ENCODE assay signal across 11 cellular contexts in genomic region chr16:2460916-2461315, GRCh38. TPM values are rescaled to one million over a fixed set of nuclear protein-coding genes. Genes with fewer than 3 reads are reported as not detected.
DNase-seq lines count a peak whose midpoint lies in the region; ATAC-seq and TF ChIP-seq lines count a peak whose summit lies in the region.
"Had no signal": no experiment of that assay in that cellular context is flagged by ENCODE, and none has a peak within 500 bp of the region (broad histone marks: within the 10 kb centered on the region; RNA-seq: fewer than 3 reads in every experiment).

No MANE protein-coding gene starts in this region.

- POLR2A ChIA-PET in RWPE1 (lab: Yijun Ruan, JAX; ENCODE audit: low non-redundant PET) = no interaction called here

- H3K4me2 ChIP-seq in fibroblast of lung (ENCODE audit: extremely low read depth, insufficient read depth, low read length) = peak overlapping the region; percentile 82

- H3K27me3 ChIP-seq in fibroblast of lung (ENCODE audit: control insufficient read depth, insufficient read depth, low read length) = no peaks in the 10 kb centered on the region

- peak overlapping the region in 3 of 4 experiments; percentile 40 to 70 (median 43) for H3K4me3 ChIP-seq in fibroblast of lung (replicated peaks in 1 of 4; ENCODE audit: control extremely low read depth in 1 of 4, insufficient read depth in 1 of 4, low read depth in 3 of 4, low read length in 4 of 4)

- H2AFZ ChIP-seq in fibroblast of lung (ENCODE audit: low read length) = no peak overlapping the region

- peak overlapping the region; percentile 19 for H3K4me3 Mint-ChIP-seq in activated naive CD4-positive, alpha-beta T cell treated with anti-CD3 and anti-CD28 coated beads, Interleukin-2, amount 50 U/mL, for 24 hours
- H3K4me3 Mint-ChIP-seq in stimulated activated naive B cell treated with anti-CD40 and anti-IgM and Interleukin-4, amounts not matched to agents 10 μg/mL and 1 μg/mL and 100 μg/mL, for 72 hours = peak overlapping the region; percentile 37 to 48
- no peak overlapping the region for H3K4me3 Mint-ChIP-seq in glutamatergic neuron (ENCODE audit: unreplicated experiment)

- H3K27ac ChIP-seq in RWPE1 = peak overlapping the region; percentile 75
- H3K27ac ChIP-seq in fibroblast of lung (ENCODE audit: insufficient read depth, low read length) = no peak overlapping the region

- no peaks in the 10 kb centered on the region for H4K20me1 ChIP-seq in fibroblast of lung (ENCODE audit: control insufficient read depth, extremely low read depth, insufficient read depth, low read length)

- H3K9me3 ChIP-seq in fibroblast of lung (ENCODE audit: control insufficient read depth, insufficient read depth, low read depth, low read length) = no peaks in the 10 kb centered on the region

- peaks cover 3% of the 10 kb centered on the region for H3K4me1 ChIP-seq in fibroblast of lung (ENCODE audit: control insufficient read depth, extremely low read depth, insufficient read depth, low read length)

- H3K9ac ChIP-seq in fibroblast of lung (ENCODE audit: insufficient read depth, low read length) = no peak overlapping the region

- no peak for ATAC-seq in activated naive CD4-positive, alpha-beta T cell treated with anti-CD3 and anti-CD28 coated beads, Interleukin-2, amount 50 U/mL, for 72 hours
- ATAC-seq in stimulated activated naive B cell treated with anti-CD40 and anti-IgM and Interleukin-4, amounts not matched to agents 10 μg/mL and 1 μg/mL and 100 μg/mL, for 72 hours (replicated peaks) = no peak
- ATAC-seq in GM21360 (IDR thresholded peaks at IDR 0.05; ENCODE audit: unreplicated experiment) = no peak

- H3K4me1 Mint-ChIP-seq in activated naive CD4-positive, alpha-beta T cell treated with anti-CD3 and anti-CD28 coated beads, Interleukin-2, amount 50 U/mL, for 24 hours = peaks cover 6% of the 10 kb centered on the region
- H3K4me1 Mint-ChIP-seq in stimulated activated naive B cell treated with anti-CD40 and anti-IgM and Interleukin-4, amounts not matched to agents 10 μg/mL and 1 μg/mL and 100 μg/mL, for 72 hours = peaks cover 7 to 8% of the 10 kb centered on the region in 2 donors
- peaks cover 6% of the 10 kb centered on the region for H3K4me1 Mint-ChIP-seq in glutamatergic neuron (ENCODE audit: low read depth, unreplicated experiment)

- CTCF ChIA-PET in RWPE1 (lab: Yijun Ruan, JAX) = no interaction called here

- H3K79me2 ChIP-seq in fibroblast of lung (ENCODE audit: control insufficient read depth, insufficient read depth, low read length) = no peaks in the 10 kb centered on the region

- no peak for DNase-seq in activated naive CD4-positive, alpha-beta T cell treated with anti-CD3 and anti-CD28 coated beads, Interleukin-2, amount 50 U/mL, for 72 hours (ENCODE audit: low spot score in 2 of 2)
- DNase-seq in RWPE1 (ENCODE audit: low spot score) = no peak
- DNase-seq in fibroblast of lung (ENCODE audit: low read depth in 2 of 2) = no peak
- no peak for DNase-seq in stimulated activated naive B cell treated with anti-CD40 and anti-IgM and Interleukin-4, amounts not matched to agents 10 μg/mL and 1 μg/mL and 100 μg/mL, for 72 hours
- no peak for DNase-seq in glutamatergic neuron
- DNase-seq in kidney tubule cell (ENCODE audit: low spot score) = no peak
- DNase-seq: effector memory CD4-positive, alpha-beta T cell; SHP77 had no signal

- H3K9me3 Mint-ChIP-seq in activated naive CD4-positive, alpha-beta T cell treated with anti-CD3 and anti-CD28 coated beads, Interleukin-2, amount 50 U/mL, for 24 hours = no peaks in the 10 kb centered on the region
- no peaks in the 10 kb centered on the region for H3K9me3 Mint-ChIP-seq in activated naive CD4-positive, alpha-beta T cell treated with anti-CD3 and anti-CD28 coated beads, Interleukin-2, amount 50 U/mL, for 72 hours
- no peaks in the 10 kb centered on the region for H3K9me3 Mint-ChIP-seq in stimulated activated naive B cell treated with anti-CD40 and anti-IgM and Interleukin-4, amounts not matched to agents 10 μg/mL and 1 μg/mL and 100 μg/mL, for 72 hours
- peaks cover 6% of the 10 kb centered on the region for H3K9me3 Mint-ChIP-seq in glutamatergic neuron (ENCODE audit: unreplicated experiment)
- H3K9me3 Mint-ChIP-seq: CD4-positive, alpha-beta memory T cell had no signal

- no peaks in the 10 kb centered on the region for H3K27me3 Mint-ChIP-seq in activated naive CD4-positive, alpha-beta T cell treated with anti-CD3 and anti-CD28 coated beads, Interleukin-2, amount 50 U/mL, for 24 hours
- H3K27me3 Mint-ChIP-seq in stimulated activated naive B cell treated with anti-CD40 and anti-IgM and Interleukin-4, amounts not matched to agents 10 μg/mL and 1 μg/mL and 100 μg/mL, for 72 hours = no peaks in the 10 kb centered on the region
- peaks cover 12% of the 10 kb centered on the region for H3K27me3 Mint-ChIP-seq in glutamatergic neuron (ENCODE audit: unreplicated experiment)

- no peaks in the 10 kb centered on the region for H3K36me3 Mint-ChIP-seq in activated naive CD4-positive, alpha-beta T cell treated with anti-CD3 and anti-CD28 coated beads, Interleukin-2, amount 50 U/mL, for 24 hours
- H3K36me3 Mint-ChIP-seq in activated naive CD4-positive, alpha-beta T cell treated with anti-CD3 and anti-CD28 coated beads, Interleukin-2, amount 50 U/mL, for 72 hours = peaks cover 0 to 7% of the 10 kb centered on the region in 2 donors
- peaks cover 8 to 9% of the 10 kb centered on the region in 2 donors for H3K36me3 Mint-ChIP-seq in stimulated activated naive B cell treated with anti-CD40 and anti-IgM and Interleukin-4, amounts not matched to agents 10 μg/mL and 1 μg/mL and 100 μg/mL, for 72 hours
- H3K36me3 Mint-ChIP-seq in glutamatergic neuron (ENCODE audit: unreplicated experiment) = no peaks in the 10 kb centered on the region

- peaks cover 12% of the 10 kb centered on the region for H3K36me3 ChIP-seq in fibroblast of lung (ENCODE audit: control insufficient read depth, insufficient read depth, low read length)

- H3K27ac Mint-ChIP-seq in activated naive CD4-positive, alpha-beta T cell treated with anti-CD3 and anti-CD28 coated beads, Interleukin-2, amount 50 U/mL, for 24 hours = no peak overlapping the region
- H3K27ac Mint-ChIP-seq in activated naive CD4-positive, alpha-beta T cell treated with anti-CD3 and anti-CD28 coated beads, Interleukin-2, amount 50 U/mL, for 72 hours = no peak overlapping the region
- H3K27ac Mint-ChIP-seq in stimulated activated naive B cell treated with anti-CD40 and anti-IgM and Interleukin-4, amounts not matched to agents 10 μg/mL and 1 μg/mL and 100 μg/mL, for 72 hours = no peak overlapping the region
- no peak overlapping the region for H3K27ac Mint-ChIP-seq in glutamatergic neuron (ENCODE audit: unreplicated experiment)
- H3K27ac Mint-ChIP-seq: CD4-positive, alpha-beta memory T cell had no signal

- TF ChIP-seq CTCF in RWPE1 (conservative IDR thresholded peaks at IDR 0.05; ENCODE audit: low read depth) (no peak), fibroblast of lung (conservative IDR thresholded peaks at IDR 0.05 in 1 of 2, IDR thresholded peaks at IDR 0.05 in 1 of 2; ENCODE audit: low read depth in 1 of 2, low read length in 2 of 2) (no peak), glutamatergic neuron (IDR thresholded peaks at IDR 0.05; ENCODE audit: partially characterized antibody, unreplicated experiment) (no peak)

RNA-seq across cellular contexts. Expression of gene TEDC2, which starts 1.0 kb away (rescaled TPM):
- 10 to 100 TPM; 20.9 to 32.3 TPM for total RNA-seq in activated naive CD4-positive, alpha-beta T cell treated with anti-CD3 and anti-CD28 coated beads, Interleukin-2, amount 50 U/mL, for 72 hours
- total RNA-seq in fibroblast of lung (1.0 and 1.7 TPM in 2 replicates), glutamatergic neuron (ENCODE audit: unreplicated experiment) (21.1 TPM)
- polyA plus RNA-seq in fibroblast of lung = 1.2 and 2.7 TPM in 2 replicates
- polyA plus RNA-seq in fibroblast of lung (2012) = 1.8 and 7.0 TPM in 2 replicates
- polyA minus RNA-seq in fibroblast of lung (ENCODE audit: low replicate concordance) = 0.59 and 4.3 TPM in 2 replicates

RNA-seq across cellular contexts. Expression of gene NTN3, which starts 10.2 kb away (rescaled TPM):
- not detected for total RNA-seq in activated naive CD4-positive, alpha-beta T cell treated with anti-CD3 and anti-CD28 coated beads, Interleukin-2, amount 50 U/mL, for 72 hours
- total RNA-seq in fibroblast of lung = 1.3 and 2.1 TPM in 2 replicates
- 0.08 TPM in 2 replicates for polyA plus RNA-seq in fibroblast of lung
- 0.10 and 0.33 TPM in 2 replicates for polyA plus RNA-seq in fibroblast of lung (2012)
- 0.22 and 0.35 TPM in 2 replicates for polyA minus RNA-seq in fibroblast of lung (ENCODE audit: low replicate concordance)
- 5.4 TPM for total RNA-seq in glutamatergic neuron (ENCODE audit: unreplicated experiment)
- total RNA-seq: CD4-positive, alpha-beta memory T cell had no signal
- polyA plus RNA-seq: CD4-positive, alpha-beta memory T cell had no signal

RNA-seq across cellular contexts. Expression of gene TBC1D24, which starts 14.0 kb away (rescaled TPM):
- total RNA-seq in activated naive CD4-positive, alpha-beta T cell treated with anti-CD3 and anti-CD28 coated beads, Interleukin-2, amount 50 U/mL, for 72 hours = 10 to 100 TPM in 1 of 2 donors, 1 to 10 TPM in 1; 7.8 to 10.6 TPM
- total RNA-seq in fibroblast of lung (8.5 and 10.9 TPM in 2 replicates), glutamatergic neuron (ENCODE audit: unreplicated experiment) (58.4 TPM)
- 6.3 and 6.7 TPM in 2 replicates for polyA plus RNA-seq in fibroblast of lung
- 7.5 and 8.3 TPM in 2 replicates for polyA plus RNA-seq in fibroblast of lung (2012)
- polyA minus RNA-seq in fibroblast of lung (ENCODE audit: low replicate concordance) = 14.7 and 21.0 TPM in 2 replicates

RNA-seq across cellular contexts. Expression of gene CCNF, which starts 31.7 kb away (rescaled TPM):
- total RNA-seq in activated naive CD4-positive, alpha-beta T cell treated with anti-CD3 and anti-CD28 coated beads, Interleukin-2, amount 50 U/mL, for 72 hours = 100 to 1,000 TPM in 1 of 2 donors, 10 to 100 TPM in 1; 64.8 to 111 TPM
- 3.6 and 7.3 TPM in 2 replicates for total RNA-seq in fibroblast of lung
- polyA plus RNA-seq in fibroblast of lung = 3.8 and 11.8 TPM in 2 replicates
- polyA plus RNA-seq in fibroblast of lung (2012) = 4.6 and 13.0 TPM in 2 replicates
- 23.7 and 68.8 TPM in 2 replicates for polyA minus RNA-seq in fibroblast of lung (ENCODE audit: low replicate concordance)
- 26.4 TPM for total RNA-seq in glutamatergic neuron (ENCODE audit: unreplicated experiment)

RNA-seq across cellular contexts. Expression of gene ATP6V0C, which starts 52.8 kb away (rescaled TPM):
- 100 to 1,000 TPM in 1 of 2 donors, 10 to 100 TPM in 1; 94.4 to 127 TPM for total RNA-seq in activated naive CD4-positive, alpha-beta T cell treated with anti-CD3 and anti-CD28 coated beads, Interleukin-2, amount 50 U/mL, for 72 hours
- total RNA-seq in fibroblast of lung (5.1 and 11.2 TPM in 2 replicates), glutamatergic neuron (ENCODE audit: unreplicated experiment) (274 TPM)
- polyA plus RNA-seq in fibroblast of lung = 43.0 and 53.9 TPM in 2 replicates
- polyA plus RNA-seq in fibroblast of lung (2012) = 209 and 298 TPM in 2 replicates
- polyA minus RNA-seq in fibroblast of lung (ENCODE audit: low replicate concordance) = 97.9 and 117 TPM in 2 replicates
